9 cellular contexts compared by ENCODE assay signal in genomic region chr4:138199568-138200235, GRCh38. TPM values are rescaled to one million over a fixed set of nuclear protein-coding genes. Genes with fewer than 3 reads are reported as not detected.
A peak's percentile ranks its signal among the peaks of the same experiment; 100 is the strongest.
DNase-seq lines count a peak whose midpoint lies in the region; ATAC-seq, FAIRE-seq and TF ChIP-seq lines count a peak whose summit lies in the region.
"Had no signal": no experiment of that assay in that cellular context is flagged by ENCODE, and none has a peak within 500 bp of the region (broad histone marks: within the 10 kb centered on the region; RNA-seq: fewer than 3 reads in every experiment).

No MANE protein-coding gene starts in this region.

- no peak overlapping the region for H2BK120ac ChIP-seq in IMR-90 (ENCODE audit: low read depth, low read length)

- no peak overlapping the region for H4K91ac ChIP-seq in IMR-90 (ENCODE audit: insufficient read depth, low read depth, low read length)

- no peaks in the 10 kb centered on the region for H3K9me3 Mint-ChIP-seq in activated CD8-positive, alpha-beta memory T cell treated with anti-CD3 and anti-CD28 coated beads, Interleukin-2, amount 10 ng/mL, durations not matched to agents 7 days and 5 days (ENCODE audit: low read depth)
- H3K9me3 Mint-ChIP-seq: activated naive CD8-positive, alpha-beta T cell treated with anti-CD3 and anti-CD28 coated beads, Interleukin-2, amount 10 ng/mL, durations not matched to agents 7 days and 5 days had no signal

- peak overlapping the region; percentile 5; the same call in 1 of the 2 replicates for H2BK20ac ChIP-seq in IMR-90 (ENCODE audit: low read depth, low read length)

- in situ Hi-C loops in IMR-90 (cut with MboI; ENCODE audit: low sequenced_read_pairs) (loop anchor here (25.0 kb wide), 2 partner anchors 662 to 663 kb away; partner anchors contain the start of gene PCDH18), KBM-7 (cut with MboI; ENCODE audit: low pct_unique_long_range_greater_than_20kb, low sequenced_read_pairs) (no loop called here)

- dilution Hi-C loops in IMR-90 (cut with HindIII; ENCODE audit: low sequenced_read_pairs, unreplicated experiment): no loop called here

- TF ChIP-seq CTCF in IMR-90 (conservative IDR thresholded peaks at IDR 0.05; ENCODE audit: low read depth, low read length): no peak

- H3K4me1 Mint-ChIP-seq in activated CD8-positive, alpha-beta memory T cell treated with anti-CD3 and anti-CD28 coated beads, Interleukin-2, amount 10 ng/mL, durations not matched to agents 7 days and 5 days: no peaks in the 10 kb centered on the region
- H3K4me1 Mint-ChIP-seq: activated naive CD8-positive, alpha-beta T cell treated with anti-CD3 and anti-CD28 coated beads, Interleukin-2, amount 10 ng/mL, durations not matched to agents 7 days and 5 days had no signal

- peaks cover 9% of the 10 kb centered on the region; the same call in 1 of the 2 replicates for H3K9me1 ChIP-seq in IMR-90 (ENCODE audit: insufficient read depth, low read length)

- H3K9me3 ChIP-seq in IMR-90 (ENCODE audit: control insufficient read depth, insufficient read depth, low read length): no peaks in the 10 kb centered on the region

- no peak overlapping the region for H3K56ac ChIP-seq in IMR-90 (ENCODE audit: extremely low read depth, insufficient read depth, low read length)

- H4K8ac ChIP-seq in IMR-90 (ENCODE audit: low read depth in 2 of 2, low read length in 2 of 2): peak overlapping the region in 1 of 2 experiments; percentile 62; a peak in 2 of 4 replicates

- no peaks in the 10 kb centered on the region for H3K27me3 ChIP-seq in IMR-90 (ENCODE audit: control insufficient read depth, insufficient read depth, low read length)

- H3K9ac ChIP-seq in IMR-90 (ENCODE audit: low read depth, low read length): no peak overlapping the region

- peaks cover 4% of the 10 kb centered on the region; the same call in 1 of the 2 replicates for H4K20me1 ChIP-seq in IMR-90 (ENCODE audit: insufficient read depth, low read length)

- peaks cover 15 to 21% of the 10 kb centered on the region in 2 experiments; a peak in 3 of 4 replicates for H3K79me1 ChIP-seq in IMR-90 (ENCODE audit: low read depth in 1 of 2, low read length in 2 of 2)

- H3K23ac ChIP-seq in IMR-90 (ENCODE audit: low read depth, low read length): peak overlapping the region; percentile 8; the same call in 1 of the 2 replicates

- peaks cover 2% of the 10 kb centered on the region for H3K36me3 Mint-ChIP-seq in activated CD8-positive, alpha-beta memory T cell treated with anti-CD3 and anti-CD28 coated beads, Interleukin-2, amount 10 ng/mL, durations not matched to agents 7 days and 5 days
- H3K36me3 Mint-ChIP-seq: activated naive CD8-positive, alpha-beta T cell treated with anti-CD3 and anti-CD28 coated beads, Interleukin-2, amount 10 ng/mL, durations not matched to agents 7 days and 5 days had no signal

- no peak overlapping the region for H2AK5ac ChIP-seq in IMR-90 (ENCODE audit: low read depth, low read length)

- no peak overlapping the region for H2BK15ac ChIP-seq in IMR-90 (ENCODE audit: low read depth, low read length)

- no peak overlapping the region for H3K27ac Mint-ChIP-seq in activated CD8-positive, alpha-beta memory T cell treated with anti-CD3 and anti-CD28 coated beads, Interleukin-2, amount 10 ng/mL, durations not matched to agents 7 days and 5 days
- H3K27ac Mint-ChIP-seq: activated naive CD8-positive, alpha-beta T cell treated with anti-CD3 and anti-CD28 coated beads, Interleukin-2, amount 10 ng/mL, durations not matched to agents 7 days and 5 days had no signal

- FAIRE-seq in urothelium cell line (lab: Jason Lieb, UNC): no peak

- no peaks in the 10 kb centered on the region for H3K27me3 Mint-ChIP-seq in activated CD8-positive, alpha-beta memory T cell treated with anti-CD3 and anti-CD28 coated beads, Interleukin-2, amount 10 ng/mL, durations not matched to agents 7 days and 5 days

- H3K4me3 Mint-ChIP-seq in activated CD8-positive, alpha-beta memory T cell treated with anti-CD3 and anti-CD28 coated beads, Interleukin-2, amount 10 ng/mL, durations not matched to agents 7 days and 5 days: no peak overlapping the region
- H3K4me3 Mint-ChIP-seq: activated naive CD8-positive, alpha-beta T cell treated with anti-CD3 and anti-CD28 coated beads, Interleukin-2, amount 10 ng/mL, durations not matched to agents 7 days and 5 days had no signal

- WGBS in IMR-90 (ENCODE audit: extremely low coverage in 2 of 2, insufficient read length in 1 of 2), 2 experiments: no CpG with 5 or more reads among the region's 5 CpGs

- BruUV-seq in IMR-90 (replicated peaks; lab: Mats Ljungman, UMichigan): no TSS peak

- H3K36me3 ChIP-seq in IMR-90 (ENCODE audit: control insufficient read depth, insufficient read depth, low read length): peaks cover 12% of the 10 kb centered on the region

- ATAC-seq in GM21526 (IDR thresholded peaks at IDR 0.05; ENCODE audit: low FRiP score, unreplicated experiment) (peak; percentile 84), IMR-90 (ENCODE audit: low read depth) (no peak), esophagus mucosa (peak; percentile 100)
- no peak for ATAC-seq in activated CD8-positive, alpha-beta memory T cell treated with anti-CD3 and anti-CD28 coated beads, Interleukin-2, amount 10 ng/mL, durations not matched to agents 7 days and 5 days

- H2BK5ac ChIP-seq in IMR-90 (ENCODE audit: low read depth, low read length, poor library complexity, severe bottlenecking): peak overlapping the region; percentile 50

- TF ChIP-seq RAD21 in IMR-90 (IDR thresholded peaks at IDR 0.05; ENCODE audit: low read length): no peak

- no peak overlapping the region for H3K4me2 ChIP-seq in IMR-90 (ENCODE audit: low read depth, low read length)

- H3K4ac ChIP-seq in IMR-90 (ENCODE audit: low read depth, low read length): no peak overlapping the region

- H3K4me1 ChIP-seq in IMR-90 (ENCODE audit: control insufficient read depth, insufficient read depth, low read length): peaks cover 4% of the 10 kb centered on the region; the same call in 1 of the 2 replicates

- no peak overlapping the region; the same call in 1 of the 2 replicates for H3K18ac ChIP-seq in IMR-90 (ENCODE audit: low read depth, low read length)

- H3K14ac ChIP-seq in IMR-90 (replicated peaks; ENCODE audit: low read depth, low read length): peak overlapping the region; percentile 22; the same call in 1 of the 2 replicates

- H2AK9ac ChIP-seq in IMR-90 (replicated peaks; ENCODE audit: low read depth, low read length, poor library complexity): no peak overlapping the region

- DNase-seq in DMS53 treated with DMSO at 0.1 percent for 48 hours (lab: John Stamatoyannopoulos, UW; ENCODE audit: unreplicated experiment) (peak; percentile 92), IMR-90 (peak; percentile 33), urothelium cell line (ENCODE audit: low spot score) (peak; percentile 4), KBM-7 (no peak)
- DNase-seq in activated CD8-positive, alpha-beta memory T cell treated with anti-CD3 and anti-CD28 coated beads, Interleukin-2, amount 50 U/mL, for 48 hours: no peak
- DNase-seq in activated CD8-positive, alpha-beta memory T cell treated with anti-CD3 and anti-CD28 coated beads, Interleukin-2, amount 10 ng/mL, durations not matched to agents 7 days and 5 days: no peak
- DNase-seq: activated naive CD8-positive, alpha-beta T cell treated with anti-CD3 and anti-CD28 coated beads, Interleukin-2, amount 10 ng/mL, durations not matched to agents 7 days and 5 days had no signal

- POLR2A ChIA-PET in IMR-90 (lab: Charles Lee; ENCODE audit: unreplicated experiment): no interaction called here

- intact Hi-C loops in IMR-90 (cut with micrococcal nuclease): no loop called here

- CTCF ChIA-PET in IMR-90 (lab: Yijun Ruan, JAX): no interaction called here
- CTCF ChIA-PET in activated CD8-positive, alpha-beta memory T cell treated with anti-CD3 and anti-CD28 coated beads, Interleukin-2, amount 10 ng/mL, durations not matched to agents 7 days and 5 days (lab: Charles Lee): no interaction called here

- H3K4me3 ChIP-seq in IMR-90 (ENCODE audit: insufficient read depth, low read depth, low read length): no peak overlapping the region

- H4K5ac ChIP-seq in IMR-90 (ENCODE audit: low read depth, low read length): peak overlapping the region; percentile 35; the same call in 1 of the 2 replicates

- H3K27ac ChIP-seq in IMR-90 (ENCODE audit: insufficient read depth, low read length): no peak overlapping the region

- H2AFZ ChIP-seq in IMR-90 (replicated peaks; ENCODE audit: low read length, poor library complexity): no peak overlapping the region

- TF ChIP-seq POLR2A in IMR-90 (IDR thresholded peaks at IDR 0.05; ENCODE audit: low read depth, low read length): no peak

TF ChIP-seq in IMR-90, 13 proteins besides CTCF, POLR2A, EP300 and RAD21:
- no peak for TF ChIP-seq MXI1 (IDR thresholded peaks at IDR 0.05; ENCODE audit: borderline replicate concordance, low read depth, low read length)
- no peak for TF ChIP-seq USF2 (IDR thresholded peaks at IDR 0.05; ENCODE audit: low read depth, low read length)
- TF ChIP-seq RCOR1 (IDR thresholded peaks at IDR 0.05; ENCODE audit: insufficient replicate concordance, low read length): no peak
- no peak for TF ChIP-seq SMC3 (IDR thresholded peaks at IDR 0.05; ENCODE audit: low read depth, low read length)
- TF ChIP-seq CEBPB (IDR thresholded peaks at IDR 0.05; ENCODE audit: low read depth, low read length): 0 out of 2 replicates have a peak, but pooled peaks have one; percentile 13
TF ChIP-seq in IMR-90: peak in this region for 1.

RNA-seq across cellular contexts. Expression of gene SLC7A11, which starts 42.4 kb away (rescaled TPM):
- total RNA-seq in IMR-90 (2012; rRNA removed) (24.7 and 35.6 TPM in 2 replicates), esophagus mucosa (16.3 TPM)
- 5.6 and 8.3 TPM in 2 replicates for polyA plus RNA-seq in IMR-90 (2012; rRNA removed)
- 1.1 and 1.5 TPM in 2 replicates for polyA plus RNA-seq in IMR-90 (2012; cell fraction: cytosol; rRNA removed)
- 1.2 and 14.0 TPM in 2 replicates for polyA plus RNA-seq in IMR-90 (2012; cell fraction: nucleus; rRNA removed; ENCODE audit: low replicate concordance)
- total RNA-seq in activated CD8-positive, alpha-beta memory T cell treated with anti-CD3 and anti-CD28 coated beads, Interleukin-2, amount 10 ng/mL, durations not matched to agents 7 days and 5 days: 1 to 10 TPM; 5.2 to 6.7 TPM

Comparison
In these comparisons a context has a peak if more than half of its experiments do, and no peak if none do; other contexts are left out.
1. DNase-seq: peak in DMS53 treated with DMSO at 0.1 percent for 48 hours (single experiment), IMR-90 (single experiment) and urothelium cell line (single experiment); none in KBM-7 (single experiment), activated CD8-positive, alpha-beta memory T cell treated with anti-CD3 and anti-CD28 coated beads, Interleukin-2, amount 50 U/mL, for 48 hours (single experiment) and activated CD8-positive, alpha-beta memory T cell treated with anti-CD3 and anti-CD28 coated beads, Interleukin-2, amount 10 ng/mL, durations not matched to agents 7 days and 5 days (single experiment).
2. ATAC-seq: peak in GM21526 (single experiment) and esophagus mucosa (single experiment); none in IMR-90 (single experiment) and activated CD8-positive, alpha-beta memory T cell treated with anti-CD3 and anti-CD28 coated beads, Interleukin-2, amount 10 ng/mL, durations not matched to agents 7 days and 5 days (single experiment).